ENCODE assay signal across 1 cellular context in genomic region chr2:2880938-2881337, GRCh38.
TF ChIP-seq lines count a peak whose summit lies in the region.

No MANE protein-coding gene starts in this region.

TF ChIP-seq in H1, 55 proteins besides CTCF, POLR2A, EP300 and RAD21:
- TF ChIP-seq TBP (IDR thresholded peaks at IDR 0.05; ENCODE audit: low read depth, low read length) (no peak), FOSL1 (IDR thresholded peaks at IDR 0.05; ENCODE audit: insufficient read depth, low read depth, low read length) (no peak), CTBP2 (IDR thresholded peaks at IDR 0.05; ENCODE audit: borderline replicate concordance, insufficient read depth, insufficient read length, low read length) (no peak), SIN3A (conservative IDR thresholded peaks at IDR 0.05 in 1 of 2, IDR thresholded peaks at IDR 0.05 in 1 of 2; ENCODE audit: low read depth in 1 of 2, low read length in 2 of 2) (no peak), NANOG (IDR thresholded peaks at IDR 0.05; ENCODE audit: insufficient read depth, low read depth, low read length, poor library complexity, severe bottlenecking) (no peak), CHD2 (IDR thresholded peaks at IDR 0.05; ENCODE audit: low read length) (no peak), EGR1 (IDR thresholded peaks at IDR 0.05; ENCODE audit: borderline replicate concordance, low read depth, low read length) (no peak), SUZ12 (IDR thresholded peaks at IDR 0.05; ENCODE audit: low read length) (no peak), RXRA (IDR thresholded peaks at IDR 0.05; ENCODE audit: insufficient read depth, low read depth, low read length) (no peak), SP1 (IDR thresholded peaks at IDR 0.05; ENCODE audit: low read depth, low read length) (no peak), POU5F1 (IDR thresholded peaks at IDR 0.05; ENCODE audit: low read depth, low read length) (no peak), TCF12 (IDR thresholded peaks at IDR 0.05; ENCODE audit: low read depth, low read length) (no peak)
